In genomic region chr12:104929926-104930325, GRCh38 we compare ENCODE assay signal across 12 cellular contexts. TPM values are rescaled to one million over a fixed set of nuclear protein-coding genes. Genes with fewer than 3 reads are reported as not detected.
DNase-seq lines count a peak whose midpoint lies in the region; ATAC-seq, FAIRE-seq and TF ChIP-seq lines count a peak whose summit lies in the region.
"Had no signal": no experiment of that assay in that cellular context is flagged by ENCODE, and none has a peak within 500 bp of the region (broad histone marks: within the 10 kb centered on the region; RNA-seq: fewer than 3 reads in every experiment).

No MANE protein-coding gene starts in this region.

- no peak for DNase-seq in GM12891 (ENCODE audit: insufficient read length, low spot score)
- DNase-seq in NOMO-1 treated with DMSO at 0.1 percent for 48 hours (lab: John Stamatoyannopoulos, UW; ENCODE audit: unreplicated experiment) = peak; percentile 42
- DNase-seq in fibroblast of mammary gland (ENCODE audit: low read depth) = peak; percentile 58
- no peak for DNase-seq in CD14-positive monocyte (ENCODE audit: low spot score)
- DNase-seq in left ventricle myocardium superior = no peak
- DNase-seq: activated CD8-positive, alpha-beta memory T cell treated with anti-CD3 and anti-CD28 coated beads, Interleukin-2, amount 50 U/mL, for 48 hours; CD8-positive, alpha-beta T cell; effector memory CD8-positive, alpha-beta T cell had no signal

- no peak overlapping the region for H3K27ac Mint-ChIP-seq in CD14-positive monocyte
- H3K27ac Mint-ChIP-seq: CD8-positive, alpha-beta T cell; effector memory CD8-positive, alpha-beta T cell; nephron had no signal

- intact Hi-C loops in CD14-positive monocyte (cut with micrococcal nuclease) (no loop called here), left ventricle myocardium superior (cut with micrococcal nuclease) (no loop called here)

- TF ChIP-seq CTCF in fibroblast of mammary gland (conservative IDR thresholded peaks at IDR 0.05; ENCODE audit: control insufficient read depth, insufficient read depth, low read depth, low read length) (no peak), CD14-positive monocyte (IDR thresholded peaks at IDR 0.05) (no peak)

- no peaks in the 10 kb centered on the region for H3K36me3 Mint-ChIP-seq in CD14-positive monocyte
- H3K36me3 Mint-ChIP-seq: CD8-positive, alpha-beta T cell had no signal

- TF ChIP-seq POLR2A in GM12891 (IDR thresholded peaks at IDR 0.05; ENCODE audit: low read depth, low read length) = no peak

- peak; percentile 51 for FAIRE-seq in GM12891 (lab: Jason Lieb, UNC)

- H3K4me3 Mint-ChIP-seq in CD14-positive monocyte = no peak overlapping the region
- H3K4me3 Mint-ChIP-seq: CD8-positive, alpha-beta T cell; effector memory CD8-positive, alpha-beta T cell; nephron had no signal

- H3K4me1 Mint-ChIP-seq in CD14-positive monocyte = no peaks in the 10 kb centered on the region
- H3K4me1 Mint-ChIP-seq: nephron had no signal

- ATAC-seq in GM21423 (IDR thresholded peaks at IDR 0.05; ENCODE audit: unreplicated experiment) = peak; percentile 9
- ATAC-seq in left ventricle myocardium superior = no peak
- ATAC-seq in GM18868 (IDR thresholded peaks at IDR 0.05; ENCODE audit: unreplicated experiment) = no peak
- ATAC-seq: CD8-positive, alpha-beta T cell; effector memory CD8-positive, alpha-beta T cell had no signal

- peaks cover 0 to 6% (median 5%) of the 10 kb centered on the region in 3 donors for H3K27me3 Mint-ChIP-seq in CD14-positive monocyte (ENCODE audit: low read depth in 3 of 3)
- H3K27me3 Mint-ChIP-seq: effector memory CD8-positive, alpha-beta T cell had no signal

- peaks cover 0 to 2% (median 0%) of the 10 kb centered on the region in 7 donors for H3K9me3 Mint-ChIP-seq in CD14-positive monocyte
- H3K9me3 Mint-ChIP-seq: CD8-positive, alpha-beta T cell; effector memory CD8-positive, alpha-beta T cell; nephron had no signal

- H3K4me3 ChIP-seq in fibroblast of mammary gland (ENCODE audit: control insufficient read depth, low read depth, low read length) = no peak overlapping the region
- H3K4me3 ChIP-seq: tibial nerve had no signal

TF ChIP-seq in GM12891, 5 proteins besides CTCF, POLR2A, EP300 and RAD21:
- no peak for TF ChIP-seq POU2F2 (IDR thresholded peaks at IDR 0.05; ENCODE audit: low read depth, low read length)

RNA-seq across cellular contexts. Expression of gene SLC41A2, which starts 28.2 kb away (rescaled TPM):
- 9.2 TPM for polyA plus RNA-seq in GM12891 (2012; ENCODE audit: low read depth, missing spikeins)
- polyA plus RNA-seq in CD14-positive monocyte = under 1 TPM in 1 of 2 donors, not detected in 1; 0.27 TPM
- total RNA-seq in left ventricle myocardium superior = 2.6 TPM

RNA-seq across cellular contexts. Expression of gene NOPCHAP1, which starts 56.2 kb away (rescaled TPM):
- polyA plus RNA-seq in GM12891 (2012; ENCODE audit: low read depth, missing spikeins) = 39.9 TPM
- polyA plus RNA-seq in CD14-positive monocyte = 10 to 100 TPM; 12.0 to 14.0 TPM
- total RNA-seq in left ventricle myocardium superior = 8.5 TPM

Comparison
In these comparisons a context has a peak if more than half of its experiments do, and no peak if none do; other contexts are left out.
1. DNase-seq: peak in NOMO-1 treated with DMSO at 0.1 percent for 48 hours (single experiment) and fibroblast of mammary gland (single experiment); none in GM12891 (single experiment), CD14-positive monocyte (single experiment) and left ventricle myocardium superior (single experiment).